Comparison of ENCODE assay signal across 1 cellular context in the genomic region with DNA sequence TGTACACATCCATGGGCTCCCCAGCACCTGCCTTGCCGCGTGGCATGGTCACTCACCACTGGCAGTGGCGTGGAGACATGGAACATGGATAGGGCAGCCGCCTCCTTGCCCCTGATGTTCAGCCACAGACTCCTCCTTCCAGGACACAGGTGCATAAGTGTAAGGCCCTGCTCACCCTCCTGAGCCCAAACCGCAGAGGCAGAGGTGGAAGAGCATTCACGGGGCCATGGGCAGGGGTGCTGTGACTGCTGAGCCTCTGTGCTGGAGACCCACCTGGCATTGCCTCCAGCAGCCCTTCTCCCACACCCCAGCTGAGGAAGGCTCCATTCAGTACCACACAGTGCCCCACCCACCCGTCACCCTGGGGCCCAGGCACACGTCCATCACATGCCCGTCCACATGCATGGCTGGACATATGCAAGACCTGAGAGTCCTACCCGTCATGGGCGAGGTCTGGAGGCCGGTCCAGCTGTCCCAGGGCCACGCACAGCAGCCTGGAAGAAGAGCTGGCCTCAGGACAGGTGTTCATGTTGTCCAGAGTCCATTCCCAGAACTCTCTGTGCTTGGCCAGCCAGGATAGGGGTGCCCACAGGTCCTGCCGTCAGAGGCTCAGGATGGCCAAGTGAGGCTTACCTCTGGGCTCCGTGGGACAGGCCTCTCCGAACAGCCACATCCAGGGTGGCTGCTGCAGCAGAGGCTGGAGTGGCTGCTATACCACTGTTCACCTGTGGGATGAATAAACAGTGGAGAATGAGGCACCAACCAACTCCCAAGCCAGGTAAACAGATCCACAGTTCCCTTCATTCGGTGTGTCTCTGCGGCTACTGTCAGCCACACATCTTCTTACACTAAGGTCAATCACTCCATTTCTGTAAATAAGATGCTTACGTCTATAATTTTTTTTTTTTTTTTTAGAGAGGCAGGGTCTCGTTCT.
TF ChIP-seq lines count a peak whose summit lies in the region.

No MANE protein-coding gene starts in this region.

TF ChIP-seq in GM12891, 5 proteins besides CTCF, POLR2A, EP300 and RAD21:
- TF ChIP-seq POLR2AphosphoS5 (IDR thresholded peaks at IDR 0.05; ENCODE audit: low read depth, low read length) (no peak), TAF1 (IDR thresholded peaks at IDR 0.05; ENCODE audit: low read depth, low read length) (no peak), POU2F2 (IDR thresholded peaks at IDR 0.05; ENCODE audit: low read depth, low read length) (no peak), PAX5 (IDR thresholded peaks at IDR 0.05; ENCODE audit: insufficient read depth, low read length, severe bottlenecking) (no peak), SPI1 (IDR thresholded peaks at IDR 0.05; ENCODE audit: low read depth, low read length) (no peak)
